In genomic region chr11:18789942-18790341, GRCh38 we compare ENCODE assay signal across 26 cellular contexts. TPM values are rescaled to one million over a fixed set of nuclear protein-coding genes. Genes with fewer than 3 reads are reported as not detected.
DNase-seq lines count a peak whose midpoint lies in the region; ATAC-seq, FAIRE-seq and TF ChIP-seq lines count a peak whose summit lies in the region.
"Had no signal": no experiment of that assay in that cellular context is flagged by ENCODE, and none has a peak within 500 bp of the region (broad histone marks: within the 10 kb centered on the region; RNA-seq: fewer than 3 reads in every experiment).

No MANE protein-coding gene starts in this region.

- H3K9ac ChIP-seq in H1 (replicated peaks in 1 of 4; ENCODE audit: extremely low read depth in 1 of 4, low read depth in 3 of 4, low read length in 3 of 4) (no peak overlapping the region), neural cell (ENCODE audit: low read length) (no peak overlapping the region)

- no peak overlapping the region for H2BK15ac ChIP-seq in H1 (ENCODE audit: low read length)

- TF ChIP-seq EP300 in H1 (IDR thresholded peaks at IDR 0.05; ENCODE audit: borderline replicate concordance in 1 of 2, low read depth in 2 of 2, low read length in 2 of 2), result no peak
- no peak for TF ChIP-seq EP300 in neural cell (conservative IDR thresholded peaks at IDR 0.05; ENCODE audit: poor library complexity, severe bottlenecking)

- H3K4me3 ChIP-seq in H1 (ENCODE audit: extremely low read depth in 1 of 4, insufficient read depth in 2 of 4, low read depth in 3 of 4, low read length in 4 of 4), result no peak overlapping the region
- H3K4me3 ChIP-seq in neural cell (ENCODE audit: low read length), result peak overlapping the region; percentile 92
- H3K4me3 ChIP-seq in hepatocyte, result no peak overlapping the region
- no peak overlapping the region for H3K4me3 ChIP-seq in esophagus squamous epithelium
- H3K4me3 ChIP-seq: MG63, SJSA1 had no signal

- TF ChIP-seq RAD21 in H1 (IDR thresholded peaks at IDR 0.05 in 1 of 2, conservative IDR thresholded peaks at IDR 0.05 in 1 of 2; ENCODE audit: low read depth in 2 of 2, low read length in 2 of 2) (no peak; a peak in 1 of 4 replicates), neural cell (conservative IDR thresholded peaks at IDR 0.05) (no peak)

- H3K9me2 ChIP-seq in neural cell (ENCODE audit: insufficient read depth, low read length), result no peaks in the 10 kb centered on the region
- no peaks in the 10 kb centered on the region for H3K9me2 ChIP-seq in hepatocyte (replicated peaks; ENCODE audit: insufficient read depth)

- H3K36me3 ChIP-seq in H1 (ENCODE audit: control insufficient read depth in 2 of 4, insufficient read depth in 4 of 4, low read length in 3 of 4), result no peaks in the 10 kb centered on the region
- H3K36me3 ChIP-seq in neural cell (ENCODE audit: insufficient read depth, low read length), result no peaks in the 10 kb centered on the region
- no peaks in the 10 kb centered on the region for H3K36me3 ChIP-seq in hepatocyte (replicated peaks; ENCODE audit: insufficient read depth, low read depth)
- H3K36me3 ChIP-seq in esophagus squamous epithelium, result no peaks in the 10 kb centered on the region
- H3K36me3 ChIP-seq: MG63, SJSA1 had no signal

- H4K8ac ChIP-seq in H1 (ENCODE audit: extremely low read depth, insufficient read depth, low read length), result no peak overlapping the region

- no peaks in the 10 kb centered on the region for H3K79me2 ChIP-seq in H1 (ENCODE audit: control insufficient read depth in 1 of 2, insufficient read depth in 2 of 2, low read length in 2 of 2)
- no peaks in the 10 kb centered on the region for H3K79me2 ChIP-seq in neural cell (replicated peaks; ENCODE audit: insufficient read depth, low read length)
- no peaks in the 10 kb centered on the region for H3K79me2 ChIP-seq in hepatocyte

- H2BK120ac ChIP-seq in H1 (replicated peaks; ENCODE audit: low read depth, low read length), result no peak overlapping the region

- no peak overlapping the region for H3K18ac ChIP-seq in H1 (ENCODE audit: extremely low read depth, low read length)

- H3K4me1 ChIP-seq in H1 (replicated peaks in 1 of 4; ENCODE audit: control insufficient read depth in 3 of 4, insufficient read depth in 4 of 4, low read length in 3 of 4), result peaks cover 2 to 8% (median 3%) of the 10 kb centered on the region in 4 experiments; a peak in 6 of 7 replicates
- peaks cover 7% of the 10 kb centered on the region for H3K4me1 ChIP-seq in hepatocyte (ENCODE audit: insufficient read depth)
- H3K4me1 ChIP-seq in esophagus squamous epithelium, result peaks cover 7 to 19% (median 10%) of the 10 kb centered on the region in 3 donors
- H3K4me1 ChIP-seq: SJSA1 had no signal

- H3K4ac ChIP-seq in H1 (replicated peaks; ENCODE audit: insufficient read length, low read depth, low read length), result no peak overlapping the region

- H2AFZ ChIP-seq in H1 (ENCODE audit: low read length) (no peak overlapping the region), neural cell (ENCODE audit: low read depth, low read length) (no peak overlapping the region), hepatocyte (no peak overlapping the region)

- no peaks in the 10 kb centered on the region for H3K9me3 ChIP-seq in H1 (ENCODE audit: insufficient read depth in 2 of 2, low read depth in 1 of 2, low read length in 1 of 2)
- H3K9me3 ChIP-seq in neural cell (ENCODE audit: low read length), result no peaks in the 10 kb centered on the region
- H3K9me3 ChIP-seq in hepatocyte (ENCODE audit: low read depth), result no peaks in the 10 kb centered on the region
- H3K9me3 ChIP-seq in esophagus squamous epithelium, result no peaks in the 10 kb centered on the region
- H3K9me3 ChIP-seq: MG63, SJSA1 had no signal

- H4K91ac ChIP-seq in H1 (replicated peaks; ENCODE audit: insufficient read length, low read length), result no peak overlapping the region

- WGBS in H1 (ENCODE audit: extremely low coverage in 1 of 2, insufficient coverage in 1 of 2, insufficient read length in 1 of 2, insufficient replicate concordance in 2 of 2, low coverage in 1 of 2, low lambda C conversion rate in 2 of 2, missing lambda C conversion rate in 1 of 2), 2 experiments, result 76% methylated on average over 8 of the region's 8 CpGs; no CpG with 5 or more reads in 1 of the 2 experiments
- 80% methylated on average over 8 of the region's 8 CpGs for WGBS in hepatocyte (ENCODE audit: low lambda C conversion rate, missing lambda C conversion rate)
- 69 to 71% methylated on average over 2 to 4 of the region's 8 CpGs for WGBS in esophagus squamous epithelium, 2 donors

- H3K56ac ChIP-seq in H1 (replicated peaks; ENCODE audit: insufficient read length, low read depth, low read length), result no peak overlapping the region

- no peaks in the 10 kb centered on the region for H3F3A ChIP-seq in neural cell (ENCODE audit: insufficient read depth, low read length, poor library complexity, severe bottlenecking)

- H3K4me2 ChIP-seq in H1 (ENCODE audit: insufficient read depth in 1 of 2, low read depth in 2 of 2, low read length in 2 of 2), result peak overlapping the region in 1 of 2 experiments; percentile 94; a peak in 1 of 4 replicates
- peak overlapping the region; percentile 58 for H3K4me2 ChIP-seq in neural cell (ENCODE audit: low read length)
- no peak overlapping the region for H3K4me2 ChIP-seq in hepatocyte

- H3K27me3 ChIP-seq in H1 (replicated peaks in 1 of 4; ENCODE audit: control insufficient read depth in 3 of 4, extremely low read depth in 1 of 4, insufficient read depth in 3 of 4, low read length in 3 of 4) (peaks cover 0 to 31% (median 22%) of the 10 kb centered on the region in 4 experiments; a peak in 6 of 7 replicates), neural cell (ENCODE audit: insufficient read depth, low read depth, low read length) (no peaks in the 10 kb centered on the region), hepatocyte (peaks cover 74% of the 10 kb centered on the region), esophagus squamous epithelium (peaks cover 7 to 76% (median 10%) of the 10 kb centered on the region in 4 donors)

- peaks cover under 1 to 1% of the 10 kb centered on the region in 2 experiments for H4K20me1 ChIP-seq in H1 (replicated peaks in 1 of 2; ENCODE audit: control insufficient read depth in 1 of 2, insufficient read depth in 2 of 2, low read length in 2 of 2)
- H4K20me1 ChIP-seq in neural cell (ENCODE audit: insufficient read depth), result no peaks in the 10 kb centered on the region
- no peaks in the 10 kb centered on the region for H4K20me1 ChIP-seq in hepatocyte (ENCODE audit: insufficient read depth, poor library complexity, severe bottlenecking)

- POLR2A ChIA-PET in H1 (lab: Charles Lee; ENCODE audit: partially characterized antibody), result interaction anchor here (1.2 kb wide), 2 partner anchors 10 to 16 kb away, joined by 3 read pairs; no protein-coding TSS in a partner anchor

- H4K5ac ChIP-seq in H1 (ENCODE audit: insufficient read length, low read depth, low read length), result no peak overlapping the region

- intact Hi-C loops in esophagus squamous epithelium (cut with DNase I), result no loop called here

- TF ChIP-seq POLR2A in H1 (IDR thresholded peaks at IDR 0.05; ENCODE audit: control extremely low read depth in 1 of 2, low read depth in 2 of 2, low read length in 2 of 2) (no peak), esophagus squamous epithelium (IDR thresholded peaks at IDR 0.05) (no peak)

- H2BK12ac ChIP-seq in H1 (ENCODE audit: low read depth, low read length), result 0 out of 2 replicates have a peak overlapping the region, but pooled peaks have one; percentile 19

- H3K23me2 ChIP-seq in H1 (ENCODE audit: low read depth, low read length), result peaks cover 17% of the 10 kb centered on the region

- no peak for ATAC-seq in HG02588 (IDR thresholded peaks at IDR 0.05; ENCODE audit: unreplicated experiment)
- ATAC-seq: CD8-positive, alpha-beta T cell had no signal

- no peak overlapping the region for H2BK5ac ChIP-seq in H1 (ENCODE audit: low read depth, low read length)

- H3K23ac ChIP-seq in H1 (ENCODE audit: insufficient read length), result no peak overlapping the region

- FAIRE-seq in H1 (lab: Jason Lieb, UNC), result no peak
- FAIRE-seq: G401.6, GM12892, RCC 7860 had no signal

- H3K27ac ChIP-seq in H1 (ENCODE audit: low read depth, low read length) (no peak overlapping the region), neural cell (ENCODE audit: low read length) (no peak overlapping the region), hepatocyte (no peak overlapping the region), esophagus squamous epithelium (no peak overlapping the region)
- H3K27ac ChIP-seq: 22Rv1, SJSA1 had no signal

- H2BK20ac ChIP-seq in H1 (ENCODE audit: low read length), result no peak overlapping the region

- no peak overlapping the region for H3K14ac ChIP-seq in H1 (ENCODE audit: insufficient read length)

- CTCF ChIA-PET in H1 (lab: Charles Lee; ENCODE audit: partially characterized antibody), result interaction anchor here (1.3 to 19.5 kb wide), 5 partner anchors 11 to 59 kb away, joined by 3 to 363 read pairs (median 6); no protein-coding TSS in a partner anchor

- H2AK5ac ChIP-seq in H1 (ENCODE audit: low read depth, low read length), result no peak overlapping the region

- H3K79me1 ChIP-seq in H1 (ENCODE audit: low read depth, low read length), result no peaks in the 10 kb centered on the region

- TF ChIP-seq CTCF in H1 (IDR thresholded peaks at IDR 0.05; ENCODE audit: control extremely low read depth in 1 of 3, insufficient read depth in 1 of 3, low read depth in 1 of 3, low read length in 3 of 3) (peak; percentile 10 to 27 (median 19); a peak in 3 of 4 replicates), neural cell (IDR thresholded peaks at IDR 0.05; ENCODE audit: poor library complexity, severe bottlenecking) (no peak), hepatocyte (IDR thresholded peaks at IDR 0.05; ENCODE audit: poor library complexity) (no peak), esophagus squamous epithelium (IDR thresholded peaks at IDR 0.05) (no peak)

- DNase-seq in DMS53 (lab: John Stamatoyannopoulos, UW), result peak; percentile 19
- DNase-seq in DMS53 treated with DMSO at 0.1 percent for 48 hours (lab: John Stamatoyannopoulos, UW; ENCODE audit: unreplicated experiment), result no peak
- DNase-seq in H1 (ENCODE audit: low read depth in 1 of 2, low spot score in 2 of 2), result no peak
- no peak for DNase-seq in hepatocyte (ENCODE audit: low spot score)
- no peak for DNase-seq in NCI-H82 treated with DMSO at 0.1 percent for 48 hours (lab: John Stamatoyannopoulos, UW; ENCODE audit: unreplicated experiment)
- DNase-seq in esophagus squamous epithelium (lab: John Stamatoyannopoulos, UW), result no peak
- DNase-seq: ACHN; C1 segment of cervical spinal cord; CD8-positive, alpha-beta T cell; MG63; NCI-H1048; NCI-H1417 treated with DMSO at 0.1 percent for 48 hours; NCI-H187 treated with DMSO at 0.1 percent for 48 hours; NCI-H226; NCI-H510A treated with DMSO at 0.1 percent for 48 hours; NCI-H82 had no signal

RNA-seq across cellular contexts. Expression of gene PTPN5, which starts 1.7 kb away (rescaled TPM):
- 6.8 and 8.4 TPM in 2 replicates for total RNA-seq in H1 (2021; fragmentation: NEBNext Ultra II Directional; extraction: Animal tissue kit (Norgen Biotek cat#: 25700))
- polyA plus RNA-seq in H1 (2011; rRNA removed) (12.9 and 18.9 TPM in 2 replicates), neural cell (122 and 151 TPM in 2 replicates), hepatocyte (0.22 and 0.78 TPM in 2 replicates)
- polyA plus RNA-seq in H1 (2011; cell fraction: cytosol; rRNA removed), result 11.1 TPM
- polyA plus RNA-seq in H1 (2011; cell fraction: nucleus; rRNA removed), result 29.2 TPM
- polyA plus RNA-seq in H1 (2012, experiment 1 of 2), result 7.1 to 10.6 TPM (median 8.7 TPM) in 4 replicates
- 5.6 TPM for polyA plus RNA-seq in H1 (2012, experiment 2 of 2)
- polyA plus RNA-seq in H1 (2013, experiment 1 of 2), result 5.4 TPM
- 4.9 TPM for polyA plus RNA-seq in H1 (2013, experiment 2 of 2)
- 6.4 and 8.4 TPM in 2 replicates for polyA minus RNA-seq in H1 (2011; rRNA and poly(A)+ RNA removed)
- 5.6 TPM for polyA minus RNA-seq in H1 (2011; cell fraction: cytosol; rRNA and poly(A)+ RNA removed)
- 7.2 TPM for polyA minus RNA-seq in H1 (2011; cell fraction: nucleus; rRNA and poly(A)+ RNA removed)
- polyA minus RNA-seq in neural cell, result 82.7 and 94.0 TPM in 2 replicates
- total RNA-seq in hepatocyte (0.40 and 0.90 TPM in 2 replicates), esophagus squamous epithelium (under 1 TPM; 0.18 to 0.95 (median 0.58) TPM)
- total RNA-seq: CD8-positive, alpha-beta T cell; H4; LHCN-M2; OCI-LY7; SJSA1 had no signal

Comparison
In these comparisons a context has a peak if more than half of its experiments do, and no peak if none do; other contexts are left out.
1. CTCF ChIP-seq: peak in H1 (3 of 3); none in neural cell (single experiment), hepatocyte (single experiment) and esophagus squamous epithelium (0 of 6).